10 cellular contexts compared by ENCODE assay signal in the genomic region with DNA sequence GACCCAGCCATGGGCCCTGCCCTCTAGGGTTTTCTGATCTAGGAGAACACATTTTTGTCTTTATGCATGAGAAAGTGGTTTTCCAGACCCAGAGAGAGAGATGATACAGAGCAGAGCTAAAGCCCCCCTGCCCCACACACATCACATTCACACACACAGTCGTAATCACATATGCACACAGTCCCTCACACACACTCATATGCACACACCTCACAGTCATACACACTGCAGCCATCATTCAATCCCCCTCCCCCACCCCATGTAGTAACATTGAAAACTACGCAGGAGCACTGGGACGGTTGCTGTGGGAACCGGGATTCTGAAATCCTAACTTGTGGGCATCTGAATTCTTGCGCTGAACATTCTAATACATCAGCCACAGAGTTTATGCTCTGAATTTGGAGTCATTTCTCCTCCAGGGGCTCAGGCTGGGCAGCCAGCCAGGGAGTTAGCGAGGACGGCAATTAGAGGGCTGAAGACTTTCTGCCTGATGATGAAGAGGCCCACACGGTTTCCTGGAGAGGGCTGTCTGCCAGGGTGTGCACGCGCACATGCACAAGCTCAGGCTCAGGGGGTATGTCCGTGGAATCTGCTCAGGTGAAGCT. TPM values are rescaled to one million over a fixed set of nuclear protein-coding genes. Genes with fewer than 3 reads are reported as not detected.
DNase-seq lines count a peak whose midpoint lies in the region; ATAC-seq and TF ChIP-seq lines count a peak whose summit lies in the region.
"Had no signal": no experiment of that assay in that cellular context is flagged by ENCODE, and none has a peak within 500 bp of the region (broad histone marks: within the 10 kb centered on the region; RNA-seq: fewer than 3 reads in every experiment).

No MANE protein-coding gene starts in this region.

- H3K9me3 ChIP-seq in osteoblast (ENCODE audit: low read depth, low read length) (no peaks in the 10 kb centered on the region), tibial nerve (no peaks in the 10 kb centered on the region), upper lobe of right lung (no peaks in the 10 kb centered on the region)
- H3K9me3 ChIP-seq: adrenal gland had no signal

- no peaks in the 10 kb centered on the region for H3K79me2 ChIP-seq in osteoblast (ENCODE audit: insufficient read depth, low read length)

- intact Hi-C loops in upper lobe of right lung (cut with DNase I), result no loop called here

- no peaks in the 10 kb centered on the region for H3K9me3 Mint-ChIP-seq in activated naive CD8-positive, alpha-beta T cell treated with anti-CD3 and anti-CD28 coated beads for 36 hours
- H3K9me3 Mint-ChIP-seq in HFFc6, result no peaks in the 10 kb centered on the region
- H3K9me3 Mint-ChIP-seq: neural crest cell had no signal

- in situ Hi-C loops in KBM-7 (cut with MboI; ENCODE audit: low pct_unique_long_range_greater_than_20kb, low sequenced_read_pairs), result no loop called here

- peaks cover 63% of the 10 kb centered on the region for H3K36me3 Mint-ChIP-seq in activated naive CD8-positive, alpha-beta T cell treated with anti-CD3 and anti-CD28 coated beads for 36 hours
- H3K36me3 Mint-ChIP-seq in HFFc6 (ENCODE audit: low read depth), result no peaks in the 10 kb centered on the region

- no peak for TF ChIP-seq EP300 in tibial nerve (IDR thresholded peaks at IDR 0.05)

- ATAC-seq in upper lobe of right lung (no peak), HG02884 (IDR thresholded peaks at IDR 0.05; ENCODE audit: unreplicated experiment) (no peak)

- H3K27me3 ChIP-seq in osteoblast (ENCODE audit: insufficient read depth, low read length) (peaks cover 60% of the 10 kb centered on the region), tibial nerve (peaks cover 0 to 25% of the 10 kb centered on the region in 2 donors), upper lobe of right lung (peaks cover 12% of the 10 kb centered on the region)

- H3K4me1 ChIP-seq in osteoblast (ENCODE audit: insufficient read depth, low read length) (peaks cover 4% of the 10 kb centered on the region), tibial nerve (peaks cover 0 to 29% (median 13%) of the 10 kb centered on the region in 4 donors), upper lobe of right lung (peaks cover 9% of the 10 kb centered on the region)

- H3K36me3 ChIP-seq in osteoblast (ENCODE audit: insufficient read depth, low read length), result no peaks in the 10 kb centered on the region
- no peaks in the 10 kb centered on the region for H3K36me3 ChIP-seq in tibial nerve
- H3K36me3 ChIP-seq in upper lobe of right lung, result no peaks in the 10 kb centered on the region
- H3K36me3 ChIP-seq: adrenal gland had no signal

- TF ChIP-seq POLR2A in tibial nerve (IDR thresholded peaks at IDR 0.05), result no peak

- no peak overlapping the region for H3K4me2 ChIP-seq in osteoblast (ENCODE audit: insufficient read depth, low read length)

- peak; percentile 68 for DNase-seq in KBM-7
- peak; percentile 56 to 84 for DNase-seq in NCI-H446 (lab: John Stamatoyannopoulos, UW)
- DNase-seq in activated naive CD8-positive, alpha-beta T cell treated with anti-CD3 and anti-CD28 coated beads for 36 hours, result no peak
- DNase-seq in osteoblast (ENCODE audit: insufficient read length, low spot score, missing footprints), result peak; percentile 75
- no peak for DNase-seq in HFFc6
- no peak for DNase-seq in tibial nerve (ENCODE audit: low spot score in 2 of 2)
- no peak for DNase-seq in upper lobe of right lung
- DNase-seq: adrenal gland had no signal

- H4K20me1 ChIP-seq in osteoblast (ENCODE audit: insufficient read depth, low read length), result no peaks in the 10 kb centered on the region

- no peak overlapping the region for H2AFZ ChIP-seq in osteoblast (ENCODE audit: low read length)

- WGBS in tibial nerve, 2 donors, result 23 to 37% methylated on average over 8 to 11 of the region's 11 CpGs

- H3K4me3 ChIP-seq in osteoblast (ENCODE audit: insufficient read depth, low read length), result no peak overlapping the region
- no peak overlapping the region for H3K4me3 ChIP-seq in tibial nerve
- no peak overlapping the region for H3K4me3 ChIP-seq in upper lobe of right lung
- H3K4me3 ChIP-seq: adrenal gland had no signal

- H3K27ac Mint-ChIP-seq in activated naive CD8-positive, alpha-beta T cell treated with anti-CD3 and anti-CD28 coated beads for 36 hours, result peak overlapping the region; percentile 91
- no peak overlapping the region for H3K27ac Mint-ChIP-seq in HFFc6

- H3K4me1 Mint-ChIP-seq in activated naive CD8-positive, alpha-beta T cell treated with anti-CD3 and anti-CD28 coated beads for 36 hours, result peaks cover 78% of the 10 kb centered on the region
- H3K4me1 Mint-ChIP-seq in HFFc6 (ENCODE audit: low read depth), result no peaks in the 10 kb centered on the region

- TF ChIP-seq CTCF in osteoblast (IDR thresholded peaks at IDR 0.05; ENCODE audit: extremely low read depth, low read depth, low read length) (no peak), HFFc6 (IDR thresholded peaks at IDR 0.05) (no peak), tibial nerve (IDR thresholded peaks at IDR 0.05) (no peak), upper lobe of right lung (IDR thresholded peaks at IDR 0.05) (no peak)

- H3K27ac ChIP-seq in osteoblast (ENCODE audit: low read depth, low read length), result no peak overlapping the region
- no peak overlapping the region for H3K27ac ChIP-seq in tibial nerve
- H3K27ac ChIP-seq in upper lobe of right lung, result no peak overlapping the region
- H3K27ac ChIP-seq: adrenal gland had no signal

- peak overlapping the region; percentile 71 for H3K4me3 Mint-ChIP-seq in activated naive CD8-positive, alpha-beta T cell treated with anti-CD3 and anti-CD28 coated beads for 36 hours
- no peak overlapping the region for H3K4me3 Mint-ChIP-seq in HFFc6
- H3K4me3 Mint-ChIP-seq: neural crest cell had no signal

- H3K27me3 Mint-ChIP-seq in activated naive CD8-positive, alpha-beta T cell treated with anti-CD3 and anti-CD28 coated beads for 36 hours, result no peaks in the 10 kb centered on the region
- peaks cover 59% of the 10 kb centered on the region for H3K27me3 Mint-ChIP-seq in HFFc6 (ENCODE audit: insufficient read depth)

RNA-seq across cellular contexts. Expression of a gene that starts 32.7 kb away (rescaled TPM):
- total RNA-seq in activated naive CD8-positive, alpha-beta T cell treated with anti-CD3 and anti-CD28 coated beads for 36 hours, result 100 to 1,000 TPM; 167 to 169 TPM
- total RNA-seq in osteoblast (not detected in 2 replicates), tibial nerve (1 to 10 TPM in 2 of 4 donors, under 1 TPM in 1, not detected in 1; 0.59 to 3.6 (median 2.7) TPM), upper lobe of right lung (3.9 TPM)
- not detected for total RNA-seq in HFFc6 (2021; fragmentation: NEBNext Ultra II Directional; extraction: Animal tissue kit (Norgen Biotek cat#: 25700))

RNA-seq across cellular contexts. Expression of a gene that starts 52.2 kb away (rescaled TPM):
- 1 to 10 TPM; 6.3 to 6.9 TPM for total RNA-seq in activated naive CD8-positive, alpha-beta T cell treated with anti-CD3 and anti-CD28 coated beads for 36 hours
- total RNA-seq in osteoblast (10.9 and 13.0 TPM in 2 replicates), tibial nerve (10 to 100 TPM; 32.2 to 94.4 (median 64.8) TPM), upper lobe of right lung (139 TPM)
- total RNA-seq in HFFc6 (2021; fragmentation: NEBNext Ultra II Directional; extraction: Animal tissue kit (Norgen Biotek cat#: 25700)), result 1 to 10 TPM; 2.7 to 6.6 (median 3.4) TPM

Comparison
In these comparisons a context has a peak if more than half of its experiments do, and no peak if none do; other contexts are left out.
1. DNase-seq: peak in KBM-7 (single experiment), NCI-H446 (2 of 2) and osteoblast (single experiment); none in activated naive CD8-positive, alpha-beta T cell treated with anti-CD3 and anti-CD28 coated beads for 36 hours (single experiment), HFFc6 (single experiment), tibial nerve (0 of 2) and upper lobe of right lung (single experiment).
2. RNA of a gene that starts 32.7 kb away (total RNA-seq): 167 to 169 TPM in activated naive CD8-positive, alpha-beta T cell treated with anti-CD3 and anti-CD28 coated beads for 36 hours; 3.9 TPM in upper lobe of right lung (single experiment), 0.59 to 3.6 TPM in tibial nerve, not detected in osteoblast and not detected in HFFc6; every median in the first group is over 10 times any median in the second.